In the genomic region with DNA sequence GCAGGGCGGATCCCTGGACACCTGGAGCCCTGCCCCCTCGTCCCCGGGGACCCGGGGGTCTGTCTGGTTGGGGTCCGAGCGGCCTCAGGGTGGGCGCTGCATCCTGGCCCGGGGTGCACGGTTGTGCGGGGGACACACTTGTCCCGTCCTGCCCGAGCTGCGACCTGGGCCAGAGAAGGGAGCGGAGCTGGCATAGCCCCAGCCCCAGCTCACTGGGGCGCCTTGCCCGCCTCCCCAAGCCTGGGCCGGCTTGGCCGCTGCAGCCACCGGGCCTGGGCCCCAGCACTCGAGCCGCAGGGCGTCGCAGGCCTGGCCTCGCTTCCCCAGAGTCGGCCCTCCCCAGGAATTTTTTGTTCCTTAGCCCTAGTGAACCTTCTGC, we compare ENCODE assay signal across 7 cellular contexts. TPM values are rescaled to one million over a fixed set of nuclear protein-coding genes. Genes with fewer than 3 reads are reported as not detected.
DNase-seq lines count a peak whose midpoint lies in the region; ATAC-seq, FAIRE-seq and TF ChIP-seq lines count a peak whose summit lies in the region.

No MANE protein-coding gene starts in this region.

- H3K4me2 ChIP-seq in KMS-11 (peak overlapping the region; percentile 54), H1 (ENCODE audit: insufficient read depth in 1 of 2, low read depth in 2 of 2, low read length in 2 of 2) (peak overlapping the region; percentile 65 to 91; a peak in 3 of 4 replicates), mesenchymal stem cell (ENCODE audit: low read length, poor library complexity, severe bottlenecking) (peak overlapping the region; percentile 90)

- no peak overlapping the region for H2AFZ ChIP-seq in KMS-11 (ENCODE audit: low read depth)
- no peak overlapping the region for H2AFZ ChIP-seq in H1 (ENCODE audit: low read length)
- H2AFZ ChIP-seq in mesenchymal stem cell (ENCODE audit: low read depth, low read length) = no peak overlapping the region

- no peak overlapping the region for H3K4me3 ChIP-seq in KMS-11 (IDR thresholded peaks at IDR 0.05; ENCODE audit: insufficient read depth, low read depth, low read length)
- peak overlapping the region; percentile 35 to 66 (median 51) for H3K4me3 ChIP-seq in H1 (ENCODE audit: extremely low read depth in 1 of 4, insufficient read depth in 2 of 4, low read depth in 3 of 4, low read length in 4 of 4)
- peak overlapping the region; percentile 72 to 78 for H3K4me3 ChIP-seq in mesenchymal stem cell (ENCODE audit: insufficient read depth in 1 of 2, low read depth in 1 of 2, low read length in 2 of 2)
- peak overlapping the region; percentile 65 for H3K4me3 ChIP-seq in upper lobe of right lung

- peak; percentile 3 for ATAC-seq in upper lobe of right lung
- ATAC-seq in HG03571 (IDR thresholded peaks at IDR 0.05; ENCODE audit: unreplicated experiment) = no peak
- no peak for ATAC-seq in GM21737 (IDR thresholded peaks at IDR 0.05; ENCODE audit: unreplicated experiment)

- H2BK15ac ChIP-seq in H1 (ENCODE audit: low read length) = no peak overlapping the region
- H2BK15ac ChIP-seq in mesenchymal stem cell (ENCODE audit: low read depth, poor library complexity, severe bottlenecking) = no peak overlapping the region

- H2BK5ac ChIP-seq in H1 (ENCODE audit: low read depth, low read length) = no peak overlapping the region
- no peak overlapping the region for H2BK5ac ChIP-seq in mesenchymal stem cell (ENCODE audit: low read depth, low read length, poor library complexity, severe bottlenecking)

- no peak for DNase-seq in H1 (ENCODE audit: low read depth in 1 of 2, low spot score in 2 of 2)
- DNase-seq in mesenchymal stem cell = no peak
- no peak for DNase-seq in upper lobe of right lung
- no peak for DNase-seq in GM10248 (ENCODE audit: extremely low spot score)

- H3K14ac ChIP-seq in H1 (ENCODE audit: insufficient read length) (no peak overlapping the region), mesenchymal stem cell (ENCODE audit: low read length in 2 of 2) (peak overlapping the region in 1 of 2 experiments; percentile 97)

- H3K27me3 ChIP-seq in KMS-11 (ENCODE audit: insufficient read depth, low read depth) (peaks cover 4% of the 10 kb centered on the region; the same call in 1 of the 2 replicates), H1 (replicated peaks in 1 of 4; ENCODE audit: control insufficient read depth in 3 of 4, extremely low read depth in 1 of 4, insufficient read depth in 3 of 4, low read length in 3 of 4) (no peaks in the 10 kb centered on the region), mesenchymal stem cell (ENCODE audit: control insufficient read depth in 1 of 2, insufficient read depth in 1 of 2, low read length in 2 of 2) (no peaks in the 10 kb centered on the region), upper lobe of right lung (peaks cover 5% of the 10 kb centered on the region)

- no peak overlapping the region for H3K18ac ChIP-seq in H1 (ENCODE audit: extremely low read depth, low read length)
- peak overlapping the region in 1 of 2 experiments; percentile 37 for H3K18ac ChIP-seq in mesenchymal stem cell (ENCODE audit: low read depth in 1 of 2, low read length in 2 of 2)

- H4K20me1 ChIP-seq in KMS-11 (ENCODE audit: insufficient read depth) (no peaks in the 10 kb centered on the region), H1 (replicated peaks in 1 of 2; ENCODE audit: control insufficient read depth in 1 of 2, insufficient read depth in 2 of 2, low read length in 2 of 2) (peaks cover 0 to 6% of the 10 kb centered on the region in 2 experiments)

- TF ChIP-seq CTCF in KMS-11 (conservative IDR thresholded peaks at IDR 0.05; ENCODE audit: low read depth, low read length) (no peak), H1 (IDR thresholded peaks at IDR 0.05; ENCODE audit: control extremely low read depth in 1 of 3, insufficient read depth in 1 of 3, low read depth in 1 of 3, low read length in 3 of 3) (no peak), upper lobe of right lung (IDR thresholded peaks at IDR 0.05) (no peak), GM10248 (IDR thresholded peaks at IDR 0.05; ENCODE audit: control extremely low read depth, extremely low read depth, low read depth, missing control alignments) (no peak)

- H2AK5ac ChIP-seq in H1 (ENCODE audit: low read depth, low read length) (no peak overlapping the region), mesenchymal stem cell (ENCODE audit: low read length, severe bottlenecking) (no peak overlapping the region)

- H3K9me3 ChIP-seq in H1 (ENCODE audit: insufficient read depth in 2 of 2, low read depth in 1 of 2, low read length in 1 of 2) = peaks cover 0 to 9% of the 10 kb centered on the region in 2 experiments; a peak in 1 of 4 replicates
- no peaks in the 10 kb centered on the region for H3K9me3 ChIP-seq in mesenchymal stem cell (ENCODE audit: control insufficient read depth, low read length)
- H3K9me3 ChIP-seq in upper lobe of right lung = no peaks in the 10 kb centered on the region

- 20% methylated on average over 25 of the region's 25 CpGs; no CpG with 5 or more reads in 1 of the 2 experiments for WGBS in H1 (ENCODE audit: extremely low coverage in 1 of 2, insufficient coverage in 1 of 2, insufficient read length in 1 of 2, insufficient replicate concordance in 2 of 2, low coverage in 1 of 2, low lambda C conversion rate in 2 of 2, missing lambda C conversion rate in 1 of 2), 2 experiments
- 55% methylated on average over 20 of the region's 25 CpGs for WGBS in mesenchymal stem cell

- H3K23ac ChIP-seq in H1 (ENCODE audit: insufficient read length) = no peak overlapping the region
- H3K23ac ChIP-seq in mesenchymal stem cell (ENCODE audit: low read length in 2 of 2) = peak overlapping the region in 1 of 2 experiments; percentile 16

- H2BK12ac ChIP-seq in H1 (ENCODE audit: low read depth, low read length) (no peak overlapping the region), mesenchymal stem cell (ENCODE audit: low read length in 2 of 2) (no peak overlapping the region)

- no peak overlapping the region for H2BK20ac ChIP-seq in H1 (ENCODE audit: low read length)

- H4K5ac ChIP-seq in H1 (ENCODE audit: insufficient read length, low read depth, low read length) = no peak overlapping the region

- POLR2A ChIA-PET in H1 (lab: Charles Lee; ENCODE audit: partially characterized antibody) = interaction anchor here (0.7 to 0.9 kb wide), 2 partner anchors 38 to 417 kb away, joined by 3 read pairs; no protein-coding TSS in a partner anchor
- POLR2A ChIA-PET in GM10248 (lab: Yijun Ruan, JAX) = no interaction called here

- H3K23me2 ChIP-seq in H1 (ENCODE audit: low read depth, low read length) = peaks cover 5% of the 10 kb centered on the region; the same call in 1 of the 2 replicates

- no peaks in the 10 kb centered on the region for H3K79me1 ChIP-seq in H1 (ENCODE audit: low read depth, low read length)
- peaks cover 8% of the 10 kb centered on the region for H3K79me1 ChIP-seq in mesenchymal stem cell (replicated peaks; ENCODE audit: low read length, poor library complexity, severe bottlenecking)

- H3K27ac ChIP-seq in KMS-11 (no peak overlapping the region), H1 (ENCODE audit: low read depth, low read length) (no peak overlapping the region), mesenchymal stem cell (ENCODE audit: low read length, poor library complexity, severe bottlenecking) (no peak overlapping the region), upper lobe of right lung (no peak overlapping the region)

- H3K56ac ChIP-seq in H1 (replicated peaks; ENCODE audit: insufficient read length, low read depth, low read length) = no peak overlapping the region

- CTCF ChIA-PET in H1 (lab: Charles Lee; ENCODE audit: partially characterized antibody) (interaction anchor here (0.6 to 2.4 kb wide), 12 partner anchors 9 to 706 kb away, joined by 3 to 15 read pairs (median 4); no protein-coding TSS in a partner anchor), GM10248 (lab: Yijun Ruan, JAX) (interaction anchor here (0.6 to 4.5 kb wide), 11 partner anchors 8 to 1709 kb away, joined by 3 to 36 read pairs (median 4); no protein-coding TSS in a partner anchor)

- no peak for TF ChIP-seq RAD21 in H1 (IDR thresholded peaks at IDR 0.05 in 1 of 2, conservative IDR thresholded peaks at IDR 0.05 in 1 of 2; ENCODE audit: low read depth in 2 of 2, low read length in 2 of 2)

- H3K79me2 ChIP-seq in KMS-11 (ENCODE audit: insufficient read depth, low read depth) (no peaks in the 10 kb centered on the region), H1 (ENCODE audit: control insufficient read depth in 1 of 2, insufficient read depth in 2 of 2, low read length in 2 of 2) (no peaks in the 10 kb centered on the region)

- H3K4ac ChIP-seq in H1 (replicated peaks; ENCODE audit: insufficient read length, low read depth, low read length) (no peak overlapping the region), mesenchymal stem cell (ENCODE audit: low read depth in 1 of 2, low read length in 2 of 2) (peak overlapping the region; percentile 16 to 18)

- intact Hi-C loops in upper lobe of right lung (cut with DNase I) = no loop called here

- H2BK120ac ChIP-seq in H1 (replicated peaks; ENCODE audit: low read depth, low read length) (no peak overlapping the region), mesenchymal stem cell (ENCODE audit: low read depth, low read length) (peak overlapping the region; percentile 8)

- no peak for TF ChIP-seq EP300 in H1 (IDR thresholded peaks at IDR 0.05; ENCODE audit: borderline replicate concordance in 1 of 2, low read depth in 2 of 2, low read length in 2 of 2)

- no peak for FAIRE-seq in H1 (lab: Jason Lieb, UNC)

- H3K9ac ChIP-seq in KMS-11 (no peak overlapping the region), H1 (replicated peaks in 1 of 4; ENCODE audit: extremely low read depth in 1 of 4, low read depth in 3 of 4, low read length in 3 of 4) (peak overlapping the region in 3 of 4 experiments; percentile 25 to 46 (median 37); a peak in 5 of 7 replicates), mesenchymal stem cell (ENCODE audit: low read length) (peak overlapping the region; percentile 78)

- H3K4me1 ChIP-seq in KMS-11 (ENCODE audit: low read depth, poor library complexity, severe bottlenecking) (no peaks in the 10 kb centered on the region), H1 (replicated peaks in 1 of 4; ENCODE audit: control insufficient read depth in 3 of 4, insufficient read depth in 4 of 4, low read length in 3 of 4) (peaks cover 0 to 4% (median 3%) of the 10 kb centered on the region in 4 experiments; a peak in 2 of 7 replicates), mesenchymal stem cell (ENCODE audit: control insufficient read depth, insufficient read depth, low read depth, low read length) (peaks cover 22% of the 10 kb centered on the region), upper lobe of right lung (peaks cover 7% of the 10 kb centered on the region)

- H4K8ac ChIP-seq in H1 (ENCODE audit: extremely low read depth, insufficient read depth, low read length) (peak overlapping the region; percentile 86), mesenchymal stem cell (ENCODE audit: low read length) (peak overlapping the region; percentile 87)

- no peak for TF ChIP-seq POLR2A in H1 (IDR thresholded peaks at IDR 0.05; ENCODE audit: control extremely low read depth in 1 of 2, low read depth in 2 of 2, low read length in 2 of 2)

- no peak overlapping the region for H4K91ac ChIP-seq in H1 (replicated peaks; ENCODE audit: insufficient read length, low read length)
- H4K91ac ChIP-seq in mesenchymal stem cell (ENCODE audit: low read length) = peak overlapping the region; percentile 68

- H3K36me3 ChIP-seq in KMS-11 (ENCODE audit: insufficient read depth) (no peaks in the 10 kb centered on the region), H1 (ENCODE audit: control insufficient read depth in 2 of 4, insufficient read depth in 4 of 4, low read length in 3 of 4) (peaks cover 0 to 4% (median under 1%) of the 10 kb centered on the region in 4 experiments; a peak in 3 of 8 replicates), mesenchymal stem cell (ENCODE audit: control insufficient read depth in 1 of 2, insufficient read depth in 2 of 2, low read depth in 1 of 2, low read length in 2 of 2) (peaks cover 23 to 52% of the 10 kb centered on the region in 2 experiments), upper lobe of right lung (peaks cover 3% of the 10 kb centered on the region)

RNA-seq across cellular contexts. Expression of a gene that starts 54.5 kb away (rescaled TPM):
- 155 and 157 TPM in 2 replicates for total RNA-seq in H1 (2021; fragmentation: NEBNext Ultra II Directional; extraction: Animal tissue kit (Norgen Biotek cat#: 25700))
- polyA plus RNA-seq in H1 (2011; rRNA removed) = 55.3 and 59.9 TPM in 2 replicates
- polyA plus RNA-seq in H1 (2011; cell fraction: cytosol; rRNA removed) = 113 TPM
- 44.4 TPM for polyA plus RNA-seq in H1 (2011; cell fraction: nucleus; rRNA removed)
- polyA plus RNA-seq in H1 (2012, experiment 1 of 2) = 94.4 to 129 TPM (median 119 TPM) in 4 replicates
- 86.2 TPM for polyA plus RNA-seq in H1 (2012, experiment 2 of 2)
- polyA plus RNA-seq in H1 (2013, experiment 1 of 2) = 156 TPM
- 155 TPM for polyA plus RNA-seq in H1 (2013, experiment 2 of 2)
- 30.9 and 38.9 TPM in 2 replicates for polyA minus RNA-seq in H1 (2011; rRNA and poly(A)+ RNA removed)
- polyA minus RNA-seq in H1 (2011; cell fraction: cytosol; rRNA and poly(A)+ RNA removed) = 26.2 TPM
- 22.6 TPM for polyA minus RNA-seq in H1 (2011; cell fraction: nucleus; rRNA and poly(A)+ RNA removed)
- polyA plus RNA-seq in mesenchymal stem cell (2013, experiment 1 of 2) = 136 TPM
- polyA plus RNA-seq in mesenchymal stem cell (2013, experiment 2 of 2) = 138 TPM
- total RNA-seq in upper lobe of right lung = 53.1 TPM
